1 cellular context compared by ENCODE assay signal in genomic region chr2:236167297-236168109, GRCh38.
A peak's percentile ranks its signal among the peaks of the same experiment; 100 is the strongest.
TF ChIP-seq lines count a peak whose summit lies in the region.

No MANE protein-coding gene starts in this region.

TF ChIP-seq in HepG2, 621 proteins besides CTCF, POLR2A, EP300 and RAD21 (continued from another document and continues in another):
- TF ChIP-seq ZHX1 (CRISPR knock-in tag; IDR thresholded peaks at IDR 0.05; ENCODE audit: low read depth), result no peak
- no peak for TF ChIP-seq ZNF564 (CRISPR knock-in tag; IDR thresholded peaks at IDR 0.05)
- no peak for TF ChIP-seq SP4 (CRISPR knock-in tag; IDR thresholded peaks at IDR 0.05)
- no peak for TF ChIP-seq ZNF605 (CRISPR knock-in tag; IDR thresholded peaks at IDR 0.05)
- TF ChIP-seq MZF1 (CRISPR knock-in tag; IDR thresholded peaks at IDR 0.05; ENCODE audit: borderline replicate concordance), result no peak
- no peak for TF ChIP-seq KDM5A (IDR thresholded peaks at IDR 0.05; ENCODE audit: borderline replicate concordance, low read length)
- no peak for TF ChIP-seq ZNF768 (CRISPR knock-in tag; IDR thresholded peaks at IDR 0.05)
- no peak for TF ChIP-seq ARNTL (CRISPR knock-in tag; IDR thresholded peaks at IDR 0.05)
- TF ChIP-seq NCOA2 (CRISPR knock-in tag; IDR thresholded peaks at IDR 0.05), result no peak; the same call in 1 of the 2 replicates
- peak; percentile 30; the same call in 1 of the 2 replicates for TF ChIP-seq ZSCAN25 (CRISPR knock-in tag; IDR thresholded peaks at IDR 0.05)
- TF ChIP-seq ZFP82 (CRISPR knock-in tag; IDR thresholded peaks at IDR 0.05; ENCODE audit: borderline replicate concordance), result no peak
- TF ChIP-seq ZFP36L2 (CRISPR knock-in tag; IDR thresholded peaks at IDR 0.05), result no peak
- no peak for TF ChIP-seq ZNF616 (CRISPR knock-in tag; IDR thresholded peaks at IDR 0.05; ENCODE audit: low read depth)
- TF ChIP-seq FOXK2 (IDR thresholded peaks at IDR 0.05), result no peak
- TF ChIP-seq, protein P1, sequence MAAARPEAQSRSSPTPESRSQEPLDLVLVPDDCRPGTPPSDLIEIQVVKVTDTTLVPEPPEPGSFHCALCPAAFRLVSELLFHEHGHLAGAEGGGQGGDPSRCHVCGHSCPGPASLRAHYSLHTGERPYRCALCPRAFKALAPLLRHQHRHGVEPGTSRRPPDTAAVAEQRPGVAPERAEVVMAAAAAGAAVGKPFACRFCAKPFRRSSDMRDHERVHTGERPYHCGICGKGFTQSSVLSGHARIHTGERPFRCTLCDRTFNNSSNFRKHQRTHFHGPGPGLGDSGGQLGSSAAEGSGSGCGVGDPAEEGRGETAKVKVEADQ (CRISPR knock-in tag; IDR thresholded peaks at IDR 0.05; ENCODE audit: borderline replicate concordance), result peak; percentile 82; the same call in 1 of the 2 replicates
- TF ChIP-seq NR2F6 (IDR thresholded peaks at IDR 0.05), result no peak
- no peak for TF ChIP-seq NR2F6 (CRISPR knock-in tag; IDR thresholded peaks at IDR 0.05)
- no peak for TF ChIP-seq NAIF1 (CRISPR knock-in tag; IDR thresholded peaks at IDR 0.05; ENCODE audit: borderline replicate concordance)
- TF ChIP-seq PTBP1 (IDR thresholded peaks at IDR 0.05; ENCODE audit: low read depth, low read length, poor library complexity, severe bottlenecking), result no peak
- no peak for TF ChIP-seq KAT7 (CRISPR knock-in tag; IDR thresholded peaks at IDR 0.05; ENCODE audit: borderline replicate concordance)
- no peak for TF ChIP-seq KLF9 (CRISPR knock-in tag; IDR thresholded peaks at IDR 0.05; ENCODE audit: low read depth)
- TF ChIP-seq CBX1 (IDR thresholded peaks at IDR 0.05; ENCODE audit: low read depth), result no peak
- no peak for TF ChIP-seq TAF15 (IDR thresholded peaks at IDR 0.05; ENCODE audit: low read depth, low read length, poor library complexity, severe bottlenecking)
- peak; percentile 19 for TF ChIP-seq HNRNPK (IDR thresholded peaks at IDR 0.05; ENCODE audit: low read depth, low read length, poor library complexity, severe bottlenecking)
- TF ChIP-seq NCOA5 (CRISPR knock-in tag; IDR thresholded peaks at IDR 0.05), result no peak
- TF ChIP-seq PAWR (CRISPR knock-in tag; IDR thresholded peaks at IDR 0.05; ENCODE audit: borderline replicate concordance), result no peak
- no peak for TF ChIP-seq JDP2 (CRISPR knock-in tag; IDR thresholded peaks at IDR 0.05; ENCODE audit: borderline replicate concordance)
- no peak for TF ChIP-seq AKNA (CRISPR knock-in tag; IDR thresholded peaks at IDR 0.05; ENCODE audit: borderline replicate concordance)
- no peak for TF ChIP-seq SYNCRIP (IDR thresholded peaks at IDR 0.05; ENCODE audit: insufficient read depth, low read depth, low read length)
- no peak for TF ChIP-seq MTF1 (CRISPR knock-in tag; IDR thresholded peaks at IDR 0.05)
- no peak for TF ChIP-seq GABPA (IDR thresholded peaks at IDR 0.05; ENCODE audit: low read depth, low read length)
- TF ChIP-seq GABPA (CRISPR knock-in tag; IDR thresholded peaks at IDR 0.05; ENCODE audit: low read depth), result no peak
- no peak for TF ChIP-seq SRSF4 (IDR thresholded peaks at IDR 0.05; ENCODE audit: low read depth, low read length, poor library complexity, severe bottlenecking)
- no peak for TF ChIP-seq ZNF382 (CRISPR knock-in tag; IDR thresholded peaks at IDR 0.05; ENCODE audit: borderline replicate concordance)
- TF ChIP-seq MAZ (IDR thresholded peaks at IDR 0.05; ENCODE audit: borderline replicate concordance, low read depth, low read length), result no peak
- TF ChIP-seq MAZ (CRISPR knock-in tag; IDR thresholded peaks at IDR 0.05; ENCODE audit: low read depth), result peak; percentile 41; the same call in 1 of the 2 replicates
- TF ChIP-seq RAD51 (IDR thresholded peaks at IDR 0.05; ENCODE audit: borderline replicate concordance), result no peak
- TF ChIP-seq TRIM24 (CRISPR knock-in tag; IDR thresholded peaks at IDR 0.05), result no peak
- TF ChIP-seq HES4 (CRISPR knock-in tag; IDR thresholded peaks at IDR 0.05; ENCODE audit: borderline replicate concordance), result peak; percentile 12; the same call in 1 of the 2 replicates
- TF ChIP-seq NCOR1 (IDR thresholded peaks at IDR 0.05; ENCODE audit: borderline replicate concordance, low read length), result no peak
- 0 out of 2 replicates have a peak, but pooled peaks have one; percentile 1 for TF ChIP-seq TOPORS (CRISPR knock-in tag; IDR thresholded peaks at IDR 0.05)
- TF ChIP-seq ZNF136 (CRISPR knock-in tag; IDR thresholded peaks at IDR 0.05; ENCODE audit: low read depth), result no peak
- TF ChIP-seq, protein P2, sequence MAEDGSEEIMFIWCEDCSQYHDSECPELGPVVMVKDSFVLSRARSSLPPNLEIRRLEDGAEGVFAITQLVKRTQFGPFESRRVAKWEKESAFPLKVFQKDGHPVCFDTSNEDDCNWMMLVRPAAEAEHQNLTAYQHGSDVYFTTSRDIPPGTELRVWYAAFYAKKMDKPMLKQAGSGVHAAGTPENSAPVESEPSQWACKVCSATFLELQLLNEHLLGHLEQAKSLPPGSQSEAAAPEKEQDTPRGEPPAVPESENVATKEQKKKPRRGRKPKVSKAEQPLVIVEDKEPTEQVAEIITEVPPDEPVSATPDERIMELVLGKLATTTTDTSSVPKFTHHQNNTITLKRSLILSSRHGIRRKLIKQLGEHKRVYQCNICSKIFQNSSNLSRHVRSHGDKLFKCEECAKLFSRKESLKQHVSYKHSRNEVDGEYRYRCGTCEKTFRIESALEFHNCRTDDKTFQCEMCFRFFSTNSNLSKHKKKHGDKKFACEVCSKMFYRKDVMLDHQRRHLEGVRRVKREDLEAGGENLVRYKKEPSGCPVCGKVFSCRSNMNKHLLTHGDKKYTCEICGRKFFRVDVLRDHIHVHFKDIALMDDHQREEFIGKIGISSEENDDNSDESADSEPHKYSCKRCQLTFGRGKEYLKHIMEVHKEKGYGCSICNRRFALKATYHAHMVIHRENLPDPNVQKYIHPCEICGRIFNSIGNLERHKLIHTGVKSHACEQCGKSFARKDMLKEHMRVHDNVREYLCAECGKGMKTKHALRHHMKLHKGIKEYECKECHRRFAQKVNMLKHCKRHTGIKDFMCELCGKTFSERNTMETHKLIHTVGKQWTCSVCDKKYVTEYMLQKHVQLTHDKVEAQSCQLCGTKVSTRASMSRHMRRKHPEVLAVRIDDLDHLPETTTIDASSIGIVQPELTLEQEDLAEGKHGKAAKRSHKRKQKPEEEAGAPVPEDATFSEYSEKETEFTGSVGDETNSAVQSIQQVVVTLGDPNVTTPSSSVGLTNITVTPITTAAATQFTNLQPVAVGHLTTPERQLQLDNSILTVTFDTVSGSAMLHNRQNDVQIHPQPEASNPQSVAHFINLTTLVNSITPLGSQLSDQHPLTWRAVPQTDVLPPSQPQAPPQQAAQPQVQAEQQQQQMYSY (CRISPR knock-in tag; IDR thresholded peaks at IDR 0.05), result no peak
- no peak for TF ChIP-seq ZNF317 (CRISPR knock-in tag; IDR thresholded peaks at IDR 0.05)
- no peak for TF ChIP-seq DNMT1 (CRISPR knock-in tag; IDR thresholded peaks at IDR 0.05)
- no peak for TF ChIP-seq ZBTB37 (CRISPR knock-in tag; IDR thresholded peaks at IDR 0.05)
- no peak for TF ChIP-seq ZNF839 (CRISPR knock-in tag; IDR thresholded peaks at IDR 0.05; ENCODE audit: borderline replicate concordance)
- TF ChIP-seq TBX3 (IDR thresholded peaks at IDR 0.05; ENCODE audit: borderline replicate concordance), result no peak
- no peak for TF ChIP-seq ZNF556 (CRISPR knock-in tag; IDR thresholded peaks at IDR 0.05; ENCODE audit: borderline replicate concordance)
- TF ChIP-seq TEAD3 (CRISPR knock-in tag; optimal IDR thresholded peaks at IDR 0.05; ENCODE audit: borderline replicate concordance), result no peak
- TF ChIP-seq DNMT3B (CRISPR knock-in tag; conservative IDR thresholded peaks at IDR 0.05), result no peak
- TF ChIP-seq, protein P3, sequence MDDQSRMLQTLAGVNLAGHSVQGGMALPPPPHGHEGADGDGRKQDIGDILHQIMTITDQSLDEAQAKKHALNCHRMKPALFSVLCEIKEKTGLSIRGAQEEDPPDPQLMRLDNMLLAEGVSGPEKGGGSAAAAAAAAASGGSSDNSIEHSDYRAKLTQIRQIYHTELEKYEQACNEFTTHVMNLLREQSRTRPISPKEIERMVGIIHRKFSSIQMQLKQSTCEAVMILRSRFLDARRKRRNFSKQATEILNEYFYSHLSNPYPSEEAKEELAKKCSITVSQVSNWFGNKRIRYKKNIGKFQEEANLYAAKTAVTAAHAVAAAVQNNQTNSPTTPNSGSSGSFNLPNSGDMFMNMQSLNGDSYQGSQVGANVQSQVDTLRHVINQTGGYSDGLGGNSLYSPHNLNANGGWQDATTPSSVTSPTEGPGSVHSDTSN (CRISPR knock-in tag; IDR thresholded peaks at IDR 0.05; ENCODE audit: borderline replicate concordance), result no peak
- TF ChIP-seq MTA3 (CRISPR knock-in tag; IDR thresholded peaks at IDR 0.05), result no peak
- TF ChIP-seq SRF (IDR thresholded peaks at IDR 0.05; ENCODE audit: low read depth, low read length), result no peak
- no peak for TF ChIP-seq ZNF549 (CRISPR knock-in tag; IDR thresholded peaks at IDR 0.05)
- TF ChIP-seq POLR2G (IDR thresholded peaks at IDR 0.05; ENCODE audit: low read depth, low read length), result no peak
- no peak for TF ChIP-seq ZNF749 (CRISPR knock-in tag; IDR thresholded peaks at IDR 0.05; ENCODE audit: borderline replicate concordance)
- no peak for TF ChIP-seq BRF2 (CRISPR knock-in tag; IDR thresholded peaks at IDR 0.05)
- TF ChIP-seq ZNF781 (CRISPR knock-in tag; IDR thresholded peaks at IDR 0.05; ENCODE audit: borderline replicate concordance, not compliant biosample characterization), result no peak
- no peak for TF ChIP-seq WIZ (CRISPR knock-in tag; IDR thresholded peaks at IDR 0.05)
- no peak for TF ChIP-seq NONO (IDR thresholded peaks at IDR 0.05)
- TF ChIP-seq NONO (CRISPR knock-in tag; conservative IDR thresholded peaks at IDR 0.05), result no peak
- no peak for TF ChIP-seq CCAR2 (optimal IDR thresholded peaks at IDR 0.05; ENCODE audit: low read depth, low read length)
